ENCODE assay signal across 21 cellular contexts in genomic region chr15:91308855-91309254, GRCh38.
DNase-seq lines count a peak whose midpoint lies in the region; ATAC-seq and TF ChIP-seq lines count a peak whose summit lies in the region.
"Had no signal": no experiment of that assay in that cellular context is flagged by ENCODE, and none has a peak within 500 bp of the region (broad histone marks: within the 10 kb centered on the region; RNA-seq: fewer than 3 reads in every experiment).

No MANE protein-coding gene starts in this region.

- DNase-seq in activated T-cell treated with anti-CD3 and anti-CD28 coated beads for 24 hours (ENCODE audit: low read depth) = peak; percentile 36
- no peak for DNase-seq in activated T-cell treated with anti-CD3 and anti-CD28 coated beads, Interleukin-2, amount 50 U/mL, for 1 hour
- DNase-seq in IMR-90 = no peak
- DNase-seq in activated CD8-positive, alpha-beta T cell treated with anti-CD3 and anti-CD28 coated beads, Interleukin-2, amount 10 ng/mL, durations not matched to agents 7 days and 5 days = peak; percentile 49
- peak; percentile 33 for DNase-seq in stimulated activated CD4-positive, alpha-beta T cell treated with anti-CD3 and anti-CD28 coated beads, Interleukin-4, amount 100 ng/mL, for 1 hour
- no peak for DNase-seq in stimulated activated naive B cell treated with anti-CD40 and anti-IgM and Interleukin-4, amounts not matched to agents 10 μg/mL and 1 μg/mL and 100 μg/mL, for 72 hours
- no peak for DNase-seq in RWPE1 (ENCODE audit: low spot score)
- DNase-seq: ACHN; activated CD4-positive, alpha-beta T cell treated with anti-CD3 and anti-CD28 coated beads, Interleukin-2, amount 50 U/mL, for 1 hour; aorta; central memory CD4-positive, alpha-beta T cell; immature natural killer cell; left ventricle myocardium inferior; mucosa of descending colon; NCI-H146; NCI-H524 treated with DMSO at 0.1 percent for 48 hours; testis had no signal

- no peak overlapping the region for H4K8ac ChIP-seq in IMR-90 (ENCODE audit: low read depth in 2 of 2, low read length in 2 of 2)

- no peak overlapping the region for H2BK5ac ChIP-seq in IMR-90 (ENCODE audit: low read depth, low read length, poor library complexity, severe bottlenecking)

- H3K4me1 Mint-ChIP-seq in activated CD8-positive, alpha-beta T cell treated with anti-CD3 and anti-CD28 coated beads, Interleukin-2, amount 10 ng/mL, durations not matched to agents 7 days and 5 days (ENCODE audit: low read depth) = peaks cover 88% of the 10 kb centered on the region
- peaks cover 7 to 11% of the 10 kb centered on the region in 2 donors for H3K4me1 Mint-ChIP-seq in stimulated activated naive B cell treated with anti-CD40 and anti-IgM and Interleukin-4, amounts not matched to agents 10 μg/mL and 1 μg/mL and 100 μg/mL, for 72 hours

- WGBS in IMR-90 (ENCODE audit: extremely low coverage in 2 of 2, insufficient read length in 1 of 2), 2 experiments = no CpG with 5 or more reads among the region's 4 CpGs

- H3K56ac ChIP-seq in IMR-90 (ENCODE audit: extremely low read depth, insufficient read depth, low read length) = no peak overlapping the region

- peaks cover 21% of the 10 kb centered on the region for H3K36me3 Mint-ChIP-seq in activated CD8-positive, alpha-beta T cell treated with anti-CD3 and anti-CD28 coated beads, Interleukin-2, amount 10 ng/mL, durations not matched to agents 7 days and 5 days (ENCODE audit: low read depth)
- H3K36me3 Mint-ChIP-seq in stimulated activated naive B cell treated with anti-CD40 and anti-IgM and Interleukin-4, amounts not matched to agents 10 μg/mL and 1 μg/mL and 100 μg/mL, for 72 hours = no peaks in the 10 kb centered on the region

- H3K4ac ChIP-seq in IMR-90 (ENCODE audit: low read depth, low read length) = no peak overlapping the region

- H2BK120ac ChIP-seq in IMR-90 (ENCODE audit: low read depth, low read length) = no peak overlapping the region

- no peaks in the 10 kb centered on the region for H3K9me3 ChIP-seq in IMR-90 (ENCODE audit: control insufficient read depth, insufficient read depth, low read length)
- H3K9me3 ChIP-seq: left ventricle myocardium inferior, mucosa of descending colon, testis had no signal

- no peak overlapping the region for H3K4me2 ChIP-seq in IMR-90 (ENCODE audit: low read depth, low read length)

- dilution Hi-C loops in IMR-90 (cut with HindIII; ENCODE audit: low sequenced_read_pairs, unreplicated experiment) = no loop called here

- peaks cover 19% of the 10 kb centered on the region for H3K27me3 Mint-ChIP-seq in activated CD8-positive, alpha-beta T cell treated with anti-CD3 and anti-CD28 coated beads, Interleukin-2, amount 10 ng/mL, durations not matched to agents 7 days and 5 days (ENCODE audit: low read depth)
- peaks cover 13 to 21% of the 10 kb centered on the region in 2 donors for H3K27me3 Mint-ChIP-seq in stimulated activated naive B cell treated with anti-CD40 and anti-IgM and Interleukin-4, amounts not matched to agents 10 μg/mL and 1 μg/mL and 100 μg/mL, for 72 hours

- TF ChIP-seq RAD21 in IMR-90 (IDR thresholded peaks at IDR 0.05; ENCODE audit: low read length) = no peak

- H2BK20ac ChIP-seq in IMR-90 (ENCODE audit: low read depth, low read length) = no peak overlapping the region

- no peaks in the 10 kb centered on the region for H3K9me1 ChIP-seq in IMR-90 (ENCODE audit: insufficient read depth, low read length)

- no peak overlapping the region for H4K91ac ChIP-seq in IMR-90 (ENCODE audit: insufficient read depth, low read depth, low read length)

- H3K18ac ChIP-seq in IMR-90 (ENCODE audit: low read depth, low read length) = no peak overlapping the region

- no peak overlapping the region for H2BK15ac ChIP-seq in IMR-90 (ENCODE audit: low read depth, low read length)

- H3K27ac ChIP-seq in IMR-90 (ENCODE audit: insufficient read depth, low read length) (no peak overlapping the region), RWPE1 (no peak overlapping the region)
- H3K27ac ChIP-seq: epithelial cell of prostate, left ventricle myocardium inferior, testis had no signal

- H3K4me3 ChIP-seq in IMR-90 (ENCODE audit: insufficient read depth, low read depth, low read length) = no peak overlapping the region
- H3K4me3 ChIP-seq: left ventricle myocardium inferior, mucosa of descending colon, testis had no signal

- in situ Hi-C loops in IMR-90 (cut with MboI; ENCODE audit: low sequenced_read_pairs) = loop anchor here (5.0 to 25.0 kb wide), 2 partner anchors 528 to 773 kb away; no protein-coding TSS in a partner anchor

- no peaks in the 10 kb centered on the region for H3K79me1 ChIP-seq in IMR-90 (ENCODE audit: low read depth in 1 of 2, low read length in 2 of 2)

- H3K4me1 ChIP-seq in IMR-90 (ENCODE audit: control insufficient read depth, insufficient read depth, low read length) = no peaks in the 10 kb centered on the region
- H3K4me1 ChIP-seq: testis had no signal

- no peaks in the 10 kb centered on the region for H3K36me3 ChIP-seq in IMR-90 (ENCODE audit: control insufficient read depth, insufficient read depth, low read length)
- H3K36me3 ChIP-seq: left ventricle myocardium inferior had no signal

- intact Hi-C loops in IMR-90 (cut with micrococcal nuclease) = loop anchor here (10.0 kb wide), 1 partner anchor 636 kb away; no protein-coding TSS in a partner anchor

- TF ChIP-seq POLR2A in IMR-90 (IDR thresholded peaks at IDR 0.05; ENCODE audit: low read depth, low read length) = no peak

- TF ChIP-seq CTCF in IMR-90 (conservative IDR thresholded peaks at IDR 0.05; ENCODE audit: low read depth, low read length) = no peak
- TF ChIP-seq CTCF in RWPE1 (conservative IDR thresholded peaks at IDR 0.05; ENCODE audit: low read depth) = no peak

- H3K14ac ChIP-seq in IMR-90 (replicated peaks; ENCODE audit: low read depth, low read length) = no peak overlapping the region

- peak overlapping the region; percentile 27 for H3K4me3 Mint-ChIP-seq in activated CD8-positive, alpha-beta T cell treated with anti-CD3 and anti-CD28 coated beads, Interleukin-2, amount 10 ng/mL, durations not matched to agents 7 days and 5 days
- H3K4me3 Mint-ChIP-seq in stimulated activated naive B cell treated with anti-CD40 and anti-IgM and Interleukin-4, amounts not matched to agents 10 μg/mL and 1 μg/mL and 100 μg/mL, for 72 hours = no peak overlapping the region
- H3K4me3 Mint-ChIP-seq: CD14-positive monocyte had no signal

- H4K20me1 ChIP-seq in IMR-90 (ENCODE audit: insufficient read depth, low read length) = no peaks in the 10 kb centered on the region

- no peak overlapping the region for H3K9ac ChIP-seq in IMR-90 (ENCODE audit: low read depth, low read length)

- no peak for ATAC-seq in IMR-90 (ENCODE audit: low read depth)
- peak; percentile 31 for ATAC-seq in activated CD8-positive, alpha-beta T cell treated with anti-CD3 and anti-CD28 coated beads, Interleukin-2, amount 10 ng/mL, durations not matched to agents 7 days and 5 days
- no peak for ATAC-seq in stimulated activated naive B cell treated with anti-CD40 and anti-IgM and Interleukin-4, amounts not matched to agents 10 μg/mL and 1 μg/mL and 100 μg/mL, for 72 hours (replicated peaks)
- no peak for ATAC-seq in HG02759 (IDR thresholded peaks at IDR 0.05; ENCODE audit: unreplicated experiment)
- ATAC-seq: mucosa of descending colon, Right ventricle myocardium inferior had no signal

- no TSS peak for BruUV-seq in IMR-90 (replicated peaks; lab: Mats Ljungman, UMichigan)

- H3K9me3 Mint-ChIP-seq in activated CD8-positive, alpha-beta T cell treated with anti-CD3 and anti-CD28 coated beads, Interleukin-2, amount 10 ng/mL, durations not matched to agents 7 days and 5 days (ENCODE audit: insufficient read depth) = no peaks in the 10 kb centered on the region
- peaks cover 1 to 4% of the 10 kb centered on the region in 2 donors for H3K9me3 Mint-ChIP-seq in stimulated activated naive B cell treated with anti-CD40 and anti-IgM and Interleukin-4, amounts not matched to agents 10 μg/mL and 1 μg/mL and 100 μg/mL, for 72 hours
- H3K9me3 Mint-ChIP-seq: immature natural killer cell had no signal

- peak overlapping the region; percentile 41 for H3K27ac Mint-ChIP-seq in activated CD8-positive, alpha-beta T cell treated with anti-CD3 and anti-CD28 coated beads, Interleukin-2, amount 10 ng/mL, durations not matched to agents 7 days and 5 days
- no peak overlapping the region for H3K27ac Mint-ChIP-seq in stimulated activated naive B cell treated with anti-CD40 and anti-IgM and Interleukin-4, amounts not matched to agents 10 μg/mL and 1 μg/mL and 100 μg/mL, for 72 hours
- H3K27ac Mint-ChIP-seq: immature natural killer cell had no signal

- H2AK5ac ChIP-seq in IMR-90 (ENCODE audit: low read depth, low read length) = no peak overlapping the region

- POLR2A ChIA-PET in IMR-90 (lab: Charles Lee; ENCODE audit: unreplicated experiment) (no interaction called here), RWPE1 (lab: Yijun Ruan, JAX; ENCODE audit: low non-redundant PET) (no interaction called here)
- POLR2A ChIA-PET in activated CD8-positive, alpha-beta T cell treated with anti-CD3 and anti-CD28 coated beads, Interleukin-2, amount 10 ng/mL, durations not matched to agents 7 days and 5 days (lab: Charles Lee) = no interaction called here

- CTCF ChIA-PET in IMR-90 (lab: Yijun Ruan, JAX) (no interaction called here), RWPE1 (lab: Yijun Ruan, JAX) (no interaction called here)
- CTCF ChIA-PET in activated CD8-positive, alpha-beta T cell treated with anti-CD3 and anti-CD28 coated beads, Interleukin-2, amount 10 ng/mL, durations not matched to agents 7 days and 5 days (lab: Charles Lee) = interaction anchor here (1.3 kb wide), 2 partner anchors 41 to 769 kb away, joined by 3 to 4 read pairs; no protein-coding TSS in a partner anchor

- H3K23ac ChIP-seq in IMR-90 (ENCODE audit: low read depth, low read length) = no peak overlapping the region

- H4K5ac ChIP-seq in IMR-90 (ENCODE audit: low read depth, low read length) = no peak overlapping the region

- no peak overlapping the region for H2AFZ ChIP-seq in IMR-90 (replicated peaks; ENCODE audit: low read length, poor library complexity)

- no peak overlapping the region for H2AK9ac ChIP-seq in IMR-90 (replicated peaks; ENCODE audit: low read depth, low read length, poor library complexity)

- H3K27me3 ChIP-seq in IMR-90 (ENCODE audit: control insufficient read depth, insufficient read depth, low read length) = peaks cover 20% of the 10 kb centered on the region
- H3K27me3 ChIP-seq: testis had no signal

TF ChIP-seq in IMR-90, 13 proteins besides CTCF, POLR2A, EP300 and RAD21:
- no peak for TF ChIP-seq NFE2L2 (IDR thresholded peaks at IDR 0.05; ENCODE audit: low read depth, low read length)
- no peak for TF ChIP-seq SMC3 (IDR thresholded peaks at IDR 0.05; ENCODE audit: low read depth, low read length)
- TF ChIP-seq CEBPB (IDR thresholded peaks at IDR 0.05; ENCODE audit: low read depth, low read length) = peak; percentile 37; the same call in 1 of the 2 replicates

Comparison
In these comparisons a context has a peak if more than half of its experiments do, and no peak if none do; other contexts are left out.
1. DNase-seq: peak in activated T-cell treated with anti-CD3 and anti-CD28 coated beads for 24 hours (single experiment), activated CD8-positive, alpha-beta T cell treated with anti-CD3 and anti-CD28 coated beads, Interleukin-2, amount 10 ng/mL, durations not matched to agents 7 days and 5 days (single experiment) and stimulated activated CD4-positive, alpha-beta T cell treated with anti-CD3 and anti-CD28 coated beads, Interleukin-4, amount 100 ng/mL, for 1 hour (single experiment); none in activated T-cell treated with anti-CD3 and anti-CD28 coated beads, Interleukin-2, amount 50 U/mL, for 1 hour (single experiment), IMR-90 (single experiment), stimulated activated naive B cell treated with anti-CD40 and anti-IgM and Interleukin-4, amounts not matched to agents 10 μg/mL and 1 μg/mL and 100 μg/mL, for 72 hours (single experiment) and RWPE1 (single experiment).